ENCODE assay signal across 8 cellular contexts in the genomic region with DNA sequence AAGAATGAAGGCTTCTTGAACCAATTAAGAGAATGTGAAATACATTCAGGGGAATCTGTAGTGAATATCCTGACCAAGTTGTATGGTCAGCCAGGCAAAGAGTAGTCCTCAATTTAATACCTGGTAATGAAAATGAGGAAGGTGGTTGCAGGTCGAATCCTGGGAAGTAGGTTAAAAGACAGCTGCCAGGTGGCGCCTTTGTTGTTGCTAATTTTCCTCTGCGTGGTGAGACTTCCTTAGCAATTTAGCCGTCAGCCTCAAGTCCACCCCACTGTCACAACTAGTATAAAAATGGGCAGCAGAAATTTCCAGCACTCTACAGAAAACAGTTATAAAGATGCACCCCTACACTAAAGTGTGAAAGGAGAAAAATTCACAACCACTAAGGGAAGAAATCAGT.
DNase-seq lines count a peak whose midpoint lies in the region; ATAC-seq and TF ChIP-seq lines count a peak whose summit lies in the region.

No MANE protein-coding gene starts in this region.

- ATAC-seq in GM19468 (IDR thresholded peaks at IDR 0.05; ENCODE audit: extremely low read depth, unreplicated experiment) (peak; percentile 26), HG02981 (IDR thresholded peaks at IDR 0.05; ENCODE audit: unreplicated experiment) (no peak)

- TF ChIP-seq CTCF in AG09319 (IDR thresholded peaks at IDR 0.05; ENCODE audit: low read depth, low read length) = peak; percentile 20

- DNase-seq in AG09319 (ENCODE audit: extremely low read depth, low read depth) (no peak), SHP77 treated with DMSO at 0.1 percent for 48 hours (lab: John Stamatoyannopoulos, UW) (peak; percentile 24), iPS DF 19.7 (ENCODE audit: low read depth, low spot score) (peak; percentile 9), NCI-H1694 treated with DMSO at 0.1 percent for 48 hours (lab: John Stamatoyannopoulos, UW) (no peak), dedifferentiated amniotic fluid mesenchymal stem cell (ENCODE audit: extremely low spot score) (no peak), AG08395 (ENCODE audit: low spot score) (no peak)

Comparison
In these comparisons a context has a peak if more than half of its experiments do, and no peak if none do; other contexts are left out.
1. DNase-seq: peak in SHP77 treated with DMSO at 0.1 percent for 48 hours (single experiment) and iPS DF 19.7 (single experiment); none in AG09319 (single experiment), NCI-H1694 treated with DMSO at 0.1 percent for 48 hours (single experiment), dedifferentiated amniotic fluid mesenchymal stem cell (single experiment) and AG08395 (single experiment).